In the genomic region with DNA sequence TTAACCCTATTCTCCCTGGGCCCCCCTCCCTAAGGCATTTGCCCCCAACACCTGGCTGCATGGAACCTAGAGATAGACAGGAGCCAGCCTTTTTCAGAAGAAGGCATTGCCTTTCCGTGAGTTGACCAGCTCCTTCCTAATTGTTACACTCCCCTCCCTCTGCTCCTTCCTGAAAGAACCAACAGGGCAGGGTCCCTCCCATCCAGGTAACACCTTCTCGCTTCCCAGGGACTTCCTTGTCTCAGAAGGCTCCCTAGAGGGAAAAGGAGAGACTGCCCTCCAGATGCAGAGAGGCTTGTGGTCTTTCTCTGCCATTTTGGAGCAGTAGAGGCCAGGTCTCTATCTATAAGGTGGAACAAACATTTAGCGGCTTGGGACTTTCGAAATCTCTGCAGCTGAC, we compare ENCODE assay signal across 1 cellular context.
TF ChIP-seq lines count a peak whose summit lies in the region.

No MANE protein-coding gene starts in this region.

TF ChIP-seq in H1, 55 proteins besides CTCF, POLR2A, EP300 and RAD21:
- TF ChIP-seq KDM1A (IDR thresholded peaks at IDR 0.05; ENCODE audit: borderline replicate concordance, low read length) (no peak), RNF2 (IDR thresholded peaks at IDR 0.05; ENCODE audit: borderline replicate concordance, low read depth, low read length, missing control alignments, poor library complexity, severe bottlenecking) (no peak), GABPA (IDR thresholded peaks at IDR 0.05; ENCODE audit: borderline replicate concordance, insufficient read depth, low read length) (no peak), MAFK (IDR thresholded peaks at IDR 0.05; ENCODE audit: low read depth, low read length) (no peak), GTF2F1 (IDR thresholded peaks at IDR 0.05; ENCODE audit: borderline replicate concordance, low read depth, low read length) (no peak), TAF7 (optimal IDR thresholded peaks at IDR 0.05; ENCODE audit: borderline replicate concordance, low read depth, low read length) (no peak), EGR1 (IDR thresholded peaks at IDR 0.05; ENCODE audit: borderline replicate concordance, low read depth, low read length) (no peak), KDM5A (IDR thresholded peaks at IDR 0.05; ENCODE audit: low read length) (no peak), KDM4A (IDR thresholded peaks at IDR 0.05; ENCODE audit: low read depth, low read length, severe bottlenecking) (no peak), SP4 (IDR thresholded peaks at IDR 0.05; ENCODE audit: low read length) (no peak), SIRT6 (IDR thresholded peaks at IDR 0.05; ENCODE audit: low read length) (no peak), RBBP5 (IDR thresholded peaks at IDR 0.05; ENCODE audit: borderline replicate concordance, low read depth, low read length) (no peak), HDAC6 (IDR thresholded peaks at IDR 0.05; ENCODE audit: low read depth, low read length) (no peak)
- TF ChIP-seq, protein P1, sequence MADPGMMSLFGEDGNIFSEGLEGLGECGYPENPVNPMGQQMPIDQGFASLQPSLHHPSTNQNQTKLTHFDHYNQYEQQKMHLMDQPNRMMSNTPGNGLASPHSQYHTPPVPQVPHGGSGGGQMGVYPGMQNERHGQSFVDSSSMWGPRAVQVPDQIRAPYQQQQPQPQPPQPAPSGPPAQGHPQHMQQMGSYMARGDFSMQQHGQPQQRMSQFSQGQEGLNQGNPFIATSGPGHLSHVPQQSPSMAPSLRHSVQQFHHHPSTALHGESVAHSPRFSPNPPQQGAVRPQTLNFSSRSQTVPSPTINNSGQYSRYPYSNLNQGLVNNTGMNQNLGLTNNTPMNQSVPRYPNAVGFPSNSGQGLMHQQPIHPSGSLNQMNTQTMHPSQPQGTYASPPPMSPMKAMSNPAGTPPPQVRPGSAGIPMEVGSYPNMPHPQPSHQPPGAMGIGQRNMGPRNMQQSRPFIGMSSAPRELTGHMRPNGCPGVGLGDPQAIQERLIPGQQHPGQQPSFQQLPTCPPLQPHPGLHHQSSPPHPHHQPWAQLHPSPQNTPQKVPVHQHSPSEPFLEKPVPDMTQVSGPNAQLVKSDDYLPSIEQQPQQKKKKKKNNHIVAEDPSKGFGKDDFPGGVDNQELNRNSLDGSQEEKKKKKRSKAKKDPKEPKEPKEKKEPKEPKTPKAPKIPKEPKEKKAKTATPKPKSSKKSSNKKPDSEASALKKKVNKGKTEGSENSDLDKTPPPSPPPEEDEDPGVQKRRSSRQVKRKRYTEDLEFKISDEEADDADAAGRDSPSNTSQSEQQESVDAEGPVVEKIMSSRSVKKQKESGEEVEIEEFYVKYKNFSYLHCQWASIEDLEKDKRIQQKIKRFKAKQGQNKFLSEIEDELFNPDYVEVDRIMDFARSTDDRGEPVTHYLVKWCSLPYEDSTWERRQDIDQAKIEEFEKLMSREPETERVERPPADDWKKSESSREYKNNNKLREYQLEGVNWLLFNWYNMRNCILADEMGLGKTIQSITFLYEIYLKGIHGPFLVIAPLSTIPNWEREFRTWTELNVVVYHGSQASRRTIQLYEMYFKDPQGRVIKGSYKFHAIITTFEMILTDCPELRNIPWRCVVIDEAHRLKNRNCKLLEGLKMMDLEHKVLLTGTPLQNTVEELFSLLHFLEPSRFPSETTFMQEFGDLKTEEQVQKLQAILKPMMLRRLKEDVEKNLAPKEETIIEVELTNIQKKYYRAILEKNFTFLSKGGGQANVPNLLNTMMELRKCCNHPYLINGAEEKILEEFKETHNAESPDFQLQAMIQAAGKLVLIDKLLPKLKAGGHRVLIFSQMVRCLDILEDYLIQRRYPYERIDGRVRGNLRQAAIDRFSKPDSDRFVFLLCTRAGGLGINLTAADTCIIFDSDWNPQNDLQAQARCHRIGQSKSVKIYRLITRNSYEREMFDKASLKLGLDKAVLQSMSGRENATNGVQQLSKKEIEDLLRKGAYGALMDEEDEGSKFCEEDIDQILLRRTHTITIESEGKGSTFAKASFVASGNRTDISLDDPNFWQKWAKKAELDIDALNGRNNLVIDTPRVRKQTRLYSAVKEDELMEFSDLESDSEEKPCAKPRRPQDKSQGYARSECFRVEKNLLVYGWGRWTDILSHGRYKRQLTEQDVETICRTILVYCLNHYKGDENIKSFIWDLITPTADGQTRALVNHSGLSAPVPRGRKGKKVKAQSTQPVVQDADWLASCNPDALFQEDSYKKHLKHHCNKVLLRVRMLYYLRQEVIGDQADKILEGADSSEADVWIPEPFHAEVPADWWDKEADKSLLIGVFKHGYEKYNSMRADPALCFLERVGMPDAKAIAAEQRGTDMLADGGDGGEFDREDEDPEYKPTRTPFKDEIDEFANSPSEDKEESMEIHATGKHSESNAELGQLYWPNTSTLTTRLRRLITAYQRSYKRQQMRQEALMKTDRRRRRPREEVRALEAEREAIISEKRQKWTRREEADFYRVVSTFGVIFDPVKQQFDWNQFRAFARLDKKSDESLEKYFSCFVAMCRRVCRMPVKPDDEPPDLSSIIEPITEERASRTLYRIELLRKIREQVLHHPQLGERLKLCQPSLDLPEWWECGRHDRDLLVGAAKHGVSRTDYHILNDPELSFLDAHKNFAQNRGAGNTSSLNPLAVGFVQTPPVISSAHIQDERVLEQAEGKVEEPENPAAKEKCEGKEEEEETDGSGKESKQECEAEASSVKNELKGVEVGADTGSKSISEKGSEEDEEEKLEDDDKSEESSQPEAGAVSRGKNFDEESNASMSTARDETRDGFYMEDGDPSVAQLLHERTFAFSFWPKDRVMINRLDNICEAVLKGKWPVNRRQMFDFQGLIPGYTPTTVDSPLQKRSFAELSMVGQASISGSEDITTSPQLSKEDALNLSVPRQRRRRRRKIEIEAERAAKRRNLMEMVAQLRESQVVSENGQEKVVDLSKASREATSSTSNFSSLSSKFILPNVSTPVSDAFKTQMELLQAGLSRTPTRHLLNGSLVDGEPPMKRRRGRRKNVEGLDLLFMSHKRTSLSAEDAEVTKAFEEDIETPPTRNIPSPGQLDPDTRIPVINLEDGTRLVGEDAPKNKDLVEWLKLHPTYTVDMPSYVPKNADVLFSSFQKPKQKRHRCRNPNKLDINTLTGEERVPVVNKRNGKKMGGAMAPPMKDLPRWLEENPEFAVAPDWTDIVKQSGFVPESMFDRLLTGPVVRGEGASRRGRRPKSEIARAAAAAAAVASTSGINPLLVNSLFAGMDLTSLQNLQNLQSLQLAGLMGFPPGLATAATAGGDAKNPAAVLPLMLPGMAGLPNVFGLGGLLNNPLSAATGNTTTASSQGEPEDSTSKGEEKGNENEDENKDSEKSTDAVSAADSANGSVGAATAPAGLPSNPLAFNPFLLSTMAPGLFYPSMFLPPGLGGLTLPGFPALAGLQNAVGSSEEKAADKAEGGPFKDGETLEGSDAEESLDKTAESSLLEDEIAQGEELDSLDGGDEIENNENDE (IDR thresholded peaks at IDR 0.05; ENCODE audit: insufficient replicate concordance, low read length): no peak
